In the genomic region with DNA sequence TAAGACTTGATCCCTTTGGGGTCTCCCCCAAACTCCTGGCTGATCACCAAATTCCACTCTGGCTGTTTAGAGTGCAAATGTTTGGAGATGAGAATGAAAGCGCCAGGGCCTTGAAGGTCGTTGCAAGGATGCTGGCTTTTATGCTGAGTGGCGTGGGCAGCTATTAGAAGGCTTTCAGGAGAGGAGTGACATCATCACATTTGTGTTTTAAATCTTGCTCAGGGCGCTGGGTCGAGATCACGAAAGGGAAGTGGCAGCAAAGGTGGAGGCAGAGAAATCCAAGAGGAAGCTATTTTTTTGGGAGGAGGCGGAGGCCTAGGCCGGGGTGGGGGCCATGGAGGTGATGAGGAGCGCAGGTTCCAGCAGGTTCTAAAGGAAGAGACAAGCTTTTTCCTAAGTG, we compare ENCODE assay signal across 1 cellular context.
TF ChIP-seq lines count a peak whose summit lies in the region.

No MANE protein-coding gene starts in this region.

TF ChIP-seq in GM23338, 12 proteins besides CTCF, POLR2A, EP300 and RAD21 (continued from another document):
- TF ChIP-seq ZNF462 (CRISPR knock-in tag; IDR thresholded peaks at IDR 0.05) = no peak
- no peak for TF ChIP-seq ZNF331 (CRISPR knock-in tag; IDR thresholded peaks at IDR 0.05; ENCODE audit: low read depth)
